ENCODE assay signal across 1 cellular context in genomic region chr4:98581126-98581525, GRCh38.
TF ChIP-seq lines count a peak whose summit lies in the region.

No MANE protein-coding gene starts in this region.

TF ChIP-seq in SK-N-SH, 30 proteins besides CTCF, POLR2A, EP300 and RAD21 (continued from another document):
- TF ChIP-seq IRF3 (IDR thresholded peaks at IDR 0.05; ENCODE audit: low read depth, low read length) = no peak
- TF ChIP-seq RFX5 (IDR thresholded peaks at IDR 0.05; ENCODE audit: low read length) = no peak
- no peak for TF ChIP-seq GATA2 (CRISPR knock-in tag; IDR thresholded peaks at IDR 0.05)
- TF ChIP-seq PBX3 (IDR thresholded peaks at IDR 0.05) = no peak
- TF ChIP-seq REST (IDR thresholded peaks at IDR 0.05; ENCODE audit: low read depth, low read length) = no peak
- TF ChIP-seq USF2 (IDR thresholded peaks at IDR 0.05; ENCODE audit: borderline replicate concordance, low read depth, low read length) = no peak
- no peak for TF ChIP-seq TAF1 (IDR thresholded peaks at IDR 0.05; ENCODE audit: borderline replicate concordance, low read depth, low read length)
- no peak for TF ChIP-seq ELF1 (IDR thresholded peaks at IDR 0.05)
